ENCODE assay signal across 18 cellular contexts in the genomic region with DNA sequence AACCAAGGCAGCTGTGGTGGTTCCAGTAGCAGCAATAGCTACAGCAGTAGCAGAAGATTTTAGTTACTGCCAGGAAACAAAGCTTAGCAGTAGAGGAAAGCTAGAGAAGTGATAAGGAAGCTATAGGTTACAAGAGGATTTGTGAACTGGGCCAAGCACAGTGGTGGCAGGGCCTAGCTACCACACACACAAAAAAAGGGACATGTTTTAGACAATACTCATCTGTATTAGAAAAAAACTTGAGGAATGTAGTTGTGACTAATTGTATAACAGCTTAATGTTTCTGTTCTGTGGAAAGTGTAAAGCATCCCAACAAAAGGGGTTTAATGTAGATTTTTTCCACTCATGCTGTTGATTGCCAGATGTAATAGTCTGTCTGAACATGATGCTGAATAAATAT.
"Had no signal": no experiment of that assay in that cellular context is flagged by ENCODE, and none has a peak within 500 bp of the region (broad histone marks: within the 10 kb centered on the region; RNA-seq: fewer than 3 reads in every experiment).

No MANE protein-coding gene starts in this region.

- H2AFZ ChIP-seq: hepatocyte had no signal

- H3K4me3 ChIP-seq: coronary artery, hepatocyte, mucosa of descending colon, skin epidermis had no signal

- H3K27me3 ChIP-seq: hepatocyte had no signal

- H3K9me3 ChIP-seq: mucosa of descending colon had no signal

- ATAC-seq: left lobe of liver, mucosa of descending colon, natural killer cell, sciatic nerve had no signal

- H3K27ac ChIP-seq: coronary artery, hepatocyte, skin epidermis had no signal

- DNase-seq: effector CD4-positive, alpha-beta T cell; endodermal cell; erythroblast; foreskin melanocyte; head of caudate nucleus; kidney glomerular epithelial cell; mammary epithelial cell; mucosa of descending colon; natural killer cell; posterior cingulate gyrus; stimulated activated CD4-positive, alpha-beta T cell treated with anti-CD3 and anti-CD28 coated beads, Interleukin-12 subunit alpha, Interleukin-12 subunit beta, amount 100 ng/mL, for 4 hours; stimulated activated naive CD4-positive, alpha-beta T cell had no signal

- H3K79me2 ChIP-seq: hepatocyte had no signal

- FAIRE-seq: endothelial cell of umbilical vein had no signal

- H3K4me2 ChIP-seq: hepatocyte had no signal
